ENCODE assay signal across 9 cellular contexts in genomic region chr17:63447688-63448005, GRCh38. TPM values are rescaled to one million over a fixed set of nuclear protein-coding genes. Genes with fewer than 3 reads are reported as not detected.
DNase-seq lines count a peak whose midpoint lies in the region; ATAC-seq and TF ChIP-seq lines count a peak whose summit lies in the region.
"Had no signal": no experiment of that assay in that cellular context is flagged by ENCODE, and none has a peak within 500 bp of the region (broad histone marks: within the 10 kb centered on the region; RNA-seq: fewer than 3 reads in every experiment).

No MANE protein-coding gene starts in this region.

- H3K4ac ChIP-seq in IMR-90 (ENCODE audit: low read depth, low read length): peak overlapping the region; percentile 17; the same call in 1 of the 2 replicates

- TF ChIP-seq CTCF in CD4-positive, alpha-beta T cell (IDR thresholded peaks at IDR 0.05): no peak
- no peak for TF ChIP-seq CTCF in IMR-90 (conservative IDR thresholded peaks at IDR 0.05; ENCODE audit: low read depth, low read length)
- no peak for TF ChIP-seq CTCF in breast epithelium (IDR thresholded peaks at IDR 0.05)

- peaks cover 32% of the 10 kb centered on the region for H3K4me1 Mint-ChIP-seq in CD4-positive, alpha-beta T cell (ENCODE audit: low read depth)
- H3K4me1 Mint-ChIP-seq in naive thymus-derived CD4-positive, alpha-beta T cell: peaks cover 11 to 31% (median 20%) of the 10 kb centered on the region in 7 donors

- no peak overlapping the region for H4K91ac ChIP-seq in IMR-90 (ENCODE audit: insufficient read depth, low read depth, low read length)

- no peak overlapping the region for H3K4me2 ChIP-seq in IMR-90 (ENCODE audit: low read depth, low read length)

- H3K27me3 ChIP-seq in CD4-positive, alpha-beta T cell (ENCODE audit: control insufficient read depth, insufficient read depth, low read length): no peaks in the 10 kb centered on the region
- H3K27me3 ChIP-seq in IMR-90 (ENCODE audit: control insufficient read depth, insufficient read depth, low read length): peaks cover 3% of the 10 kb centered on the region; the same call in 1 of the 2 replicates
- no peaks in the 10 kb centered on the region for H3K27me3 ChIP-seq in breast epithelium
- H3K27me3 ChIP-seq in naive thymus-derived CD4-positive, alpha-beta T cell (ENCODE audit: control insufficient read depth in 2 of 2, insufficient read depth in 2 of 2, low read length in 2 of 2): no peaks in the 10 kb centered on the region

- H3K36me3 Mint-ChIP-seq in CD4-positive, alpha-beta T cell (ENCODE audit: low read depth): no peaks in the 10 kb centered on the region
- peaks cover 0 to 7% (median 0%) of the 10 kb centered on the region in 5 donors for H3K36me3 Mint-ChIP-seq in naive thymus-derived CD4-positive, alpha-beta T cell

- no peak overlapping the region for H3K9ac ChIP-seq in IMR-90 (ENCODE audit: low read depth, low read length)

- no peak overlapping the region for H2BK5ac ChIP-seq in IMR-90 (ENCODE audit: low read depth, low read length, poor library complexity, severe bottlenecking)

- no peaks in the 10 kb centered on the region for H3K9me1 ChIP-seq in IMR-90 (ENCODE audit: insufficient read depth, low read length)

- H2AK9ac ChIP-seq in IMR-90 (replicated peaks; ENCODE audit: low read depth, low read length, poor library complexity): no peak overlapping the region

- H4K5ac ChIP-seq in IMR-90 (ENCODE audit: low read depth, low read length): no peak overlapping the region

- no peak for TF ChIP-seq RAD21 in IMR-90 (IDR thresholded peaks at IDR 0.05; ENCODE audit: low read length)

- dilution Hi-C loops in IMR-90 (cut with HindIII; ENCODE audit: low sequenced_read_pairs, unreplicated experiment): no loop called here

- POLR2A ChIA-PET in CD4-positive, alpha-beta T cell (lab: Charles Lee): interaction anchor here (1.5 to 2.9 kb wide), 9 partner anchors 13 to 248 kb away, joined by 3 to 17 read pairs (median 8); partner anchors contain the start of genes ACE, DCAF7 and MAP3K3
- POLR2A ChIA-PET in IMR-90 (lab: Charles Lee; ENCODE audit: unreplicated experiment): no interaction called here
- POLR2A ChIA-PET in naive thymus-derived CD4-positive, alpha-beta T cell (lab: Charles Lee): interaction anchor here (0.5 kb wide), 1 partner anchor 151 kb away, joined by 3 read pairs; no protein-coding TSS in a partner anchor

- no TSS peak for BruUV-seq in IMR-90 (replicated peaks; lab: Mats Ljungman, UMichigan)

- H3K4me3 ChIP-seq in IMR-90 (ENCODE audit: insufficient read depth, low read depth, low read length): no peak overlapping the region
- H3K4me3 ChIP-seq in breast epithelium: peak overlapping the region in 1 of 3 donors; percentile 79
- no peak overlapping the region for H3K4me3 ChIP-seq in naive thymus-derived CD4-positive, alpha-beta T cell (ENCODE audit: low read length)

- H3K14ac ChIP-seq in IMR-90 (replicated peaks; ENCODE audit: low read depth, low read length): no peak overlapping the region

- peaks cover 6% of the 10 kb centered on the region for H3K27me3 Mint-ChIP-seq in CD4-positive, alpha-beta T cell
- H3K27me3 Mint-ChIP-seq in naive thymus-derived CD4-positive, alpha-beta T cell: peaks cover 0 to 30% (median 0%) of the 10 kb centered on the region in 5 donors

- no peaks in the 10 kb centered on the region for H4K20me1 ChIP-seq in IMR-90 (ENCODE audit: insufficient read depth, low read length)

- in situ Hi-C loops in IMR-90 (cut with MboI; ENCODE audit: low sequenced_read_pairs): no loop called here

- CTCF ChIA-PET in CD4-positive, alpha-beta T cell (lab: Charles Lee): interaction anchor here (0.8 to 5.5 kb wide), 3 partner anchors 22 to 31 kb away, joined by 4 to 23 read pairs (median 7); no protein-coding TSS in a partner anchor
- CTCF ChIA-PET in IMR-90 (lab: Yijun Ruan, JAX): no interaction called here
- CTCF ChIA-PET in naive thymus-derived CD4-positive, alpha-beta T cell (lab: Charles Lee): no interaction called here

- no peaks in the 10 kb centered on the region for H3K9me3 ChIP-seq in CD4-positive, alpha-beta T cell (ENCODE audit: control insufficient read depth, low read length)
- no peaks in the 10 kb centered on the region for H3K9me3 ChIP-seq in IMR-90 (ENCODE audit: control insufficient read depth, insufficient read depth, low read length)
- no peaks in the 10 kb centered on the region for H3K9me3 ChIP-seq in breast epithelium
- H3K9me3 ChIP-seq in naive thymus-derived CD4-positive, alpha-beta T cell (ENCODE audit: control insufficient read depth in 2 of 3, low read length in 3 of 3): no peaks in the 10 kb centered on the region

- peak overlapping the region; percentile 86 for H3K4me3 Mint-ChIP-seq in CD4-positive, alpha-beta T cell
- H3K4me3 Mint-ChIP-seq in naive thymus-derived CD4-positive, alpha-beta T cell: peak overlapping the region in 6 of 10 donors; percentile 67 to 87 (median 77)

- ATAC-seq in CD4-positive, alpha-beta T cell (ENCODE audit: poor library complexity): no peak
- no peak for ATAC-seq in IMR-90 (ENCODE audit: low read depth)
- ATAC-seq in naive thymus-derived CD4-positive, alpha-beta T cell: no peak

- H3K23ac ChIP-seq in IMR-90 (ENCODE audit: low read depth, low read length): no peak overlapping the region

- no peak overlapping the region for H2BK15ac ChIP-seq in IMR-90 (ENCODE audit: low read depth, low read length)

- no peak for DNase-seq in CD4-positive, alpha-beta T cell
- DNase-seq in IMR-90: no peak
- no peak for DNase-seq in breast epithelium (ENCODE audit: low spot score in 2 of 2)
- no peak for DNase-seq in naive thymus-derived CD4-positive, alpha-beta T cell
- no peak for DNase-seq in medulla oblongata (ENCODE audit: extremely low spot score)
- no peak for DNase-seq in DMS 273 (lab: John Stamatoyannopoulos, UW; ENCODE audit: unreplicated experiment)
- DNase-seq in cortex of kidney (lab: John Stamatoyannopoulos, UW): no peak
- DNase-seq in NCI-H1436 treated with DMSO at 0.1 percent for 48 hours (lab: John Stamatoyannopoulos, UW): no peak
- DNase-seq: head of caudate nucleus had no signal

- H3K36me3 ChIP-seq in IMR-90 (ENCODE audit: control insufficient read depth, insufficient read depth, low read length) (no peaks in the 10 kb centered on the region), breast epithelium (no peaks in the 10 kb centered on the region)
- H3K36me3 ChIP-seq in naive thymus-derived CD4-positive, alpha-beta T cell (ENCODE audit: control insufficient read depth in 2 of 3, insufficient read depth in 3 of 3, low read length in 3 of 3): no peaks in the 10 kb centered on the region

- no peak overlapping the region for H2AK5ac ChIP-seq in IMR-90 (ENCODE audit: low read depth, low read length)

- H3K27ac ChIP-seq in CD4-positive, alpha-beta T cell (ENCODE audit: low read depth, low read length): peak overlapping the region; percentile 82
- H3K27ac ChIP-seq in IMR-90 (ENCODE audit: insufficient read depth, low read length): no peak overlapping the region
- peak overlapping the region; percentile 97 to 98 for H3K27ac ChIP-seq in breast epithelium
- H3K27ac ChIP-seq in naive thymus-derived CD4-positive, alpha-beta T cell (ENCODE audit: low read depth, low read length): no peak overlapping the region

- peak overlapping the region; percentile 8; the same call in 1 of the 2 replicates for H2BK120ac ChIP-seq in IMR-90 (ENCODE audit: low read depth, low read length)

- H2AFZ ChIP-seq in IMR-90 (replicated peaks; ENCODE audit: low read length, poor library complexity): peak overlapping the region; percentile 75

- intact Hi-C loops in CD4-positive, alpha-beta T cell (cut with DNase I, micrococcal nuclease): no loop called here
- intact Hi-C loops in IMR-90 (cut with micrococcal nuclease) (no loop called here), breast epithelium (cut with DNase I; ENCODE audit: low total_unique reads) (no loop called here)
- intact Hi-C loops in naive thymus-derived CD4-positive, alpha-beta T cell (cut with micrococcal nuclease): loop anchor here (2.0 to 10.0 kb wide), 8 partner anchors 23 to 395 kb away; partner anchors contain the start of genes ACE (in 1 of the 2), CCDC47 (in 1 of the 2), DCAF7 (in 1 of the 2) and DDX42 (in 1 of the 2)

- no peak overlapping the region for H3K18ac ChIP-seq in IMR-90 (ENCODE audit: low read depth, low read length)

- TF ChIP-seq POLR2A in IMR-90 (IDR thresholded peaks at IDR 0.05; ENCODE audit: low read depth, low read length): no peak
- no peak for TF ChIP-seq POLR2A in breast epithelium (IDR thresholded peaks at IDR 0.05)

- H3K4me1 ChIP-seq in IMR-90 (ENCODE audit: control insufficient read depth, insufficient read depth, low read length) (peaks cover 4% of the 10 kb centered on the region), breast epithelium (peaks cover 9 to 21% of the 10 kb centered on the region in 2 donors)
- H3K4me1 ChIP-seq in naive thymus-derived CD4-positive, alpha-beta T cell (ENCODE audit: control insufficient read depth in 2 of 2, insufficient read depth in 2 of 2, low read length in 2 of 2): peaks cover 9 to 11% of the 10 kb centered on the region in 2 donors

- no peak overlapping the region for H2BK20ac ChIP-seq in IMR-90 (ENCODE audit: low read depth, low read length)

- no CpG with 5 or more reads among the region's 7 CpGs for WGBS in IMR-90 (ENCODE audit: extremely low coverage in 2 of 2, insufficient read length in 1 of 2), 2 experiments

- H3K56ac ChIP-seq in IMR-90 (ENCODE audit: extremely low read depth, insufficient read depth, low read length): no peak overlapping the region

- H3K79me1 ChIP-seq in IMR-90 (ENCODE audit: low read depth in 1 of 2, low read length in 2 of 2): no peaks in the 10 kb centered on the region

- H3K9me3 Mint-ChIP-seq in CD4-positive, alpha-beta T cell: no peaks in the 10 kb centered on the region
- H3K9me3 Mint-ChIP-seq in naive thymus-derived CD4-positive, alpha-beta T cell: no peaks in the 10 kb centered on the region

- H4K8ac ChIP-seq in IMR-90 (ENCODE audit: low read depth in 2 of 2, low read length in 2 of 2): no peak overlapping the region

- H3K27ac Mint-ChIP-seq in CD4-positive, alpha-beta T cell: peak overlapping the region; percentile 79
- peak overlapping the region in 5 of 9 donors; percentile 58 to 84 (median 69) for H3K27ac Mint-ChIP-seq in naive thymus-derived CD4-positive, alpha-beta T cell

RNA-seq across cellular contexts. Expression of gene CYB561, which starts 1.5 kb away (rescaled TPM):
- total RNA-seq in CD4-positive, alpha-beta T cell: 10 to 100 TPM; 17.4 to 18.1 TPM
- total RNA-seq in IMR-90 (2012; rRNA removed) (1.1 and 2.5 TPM in 2 replicates), breast epithelium (10 to 100 TPM; 14.6 to 52.4 (median 43.3) TPM)
- polyA plus RNA-seq in IMR-90 (2012; rRNA removed): 3.0 and 3.8 TPM in 2 replicates
- polyA plus RNA-seq in IMR-90 (2012; cell fraction: cytosol; rRNA removed): 1.8 and 5.0 TPM in 2 replicates
- 2.9 and 8.1 TPM in 2 replicates for polyA plus RNA-seq in IMR-90 (2012; cell fraction: nucleus; rRNA removed; ENCODE audit: low replicate concordance)
- 10 to 100 TPM in 3 of 5 experiments, 1 to 10 TPM in 2; 5.0 to 20.4 (median 11.0) TPM for total RNA-seq in naive thymus-derived CD4-positive, alpha-beta T cell
- 1 to 10 TPM; 1.9 to 3.0 TPM for polyA plus RNA-seq in naive thymus-derived CD4-positive, alpha-beta T cell

RNA-seq across cellular contexts. Expression of gene ACE, which starts 29.2 kb away (rescaled TPM):
- 10 to 100 TPM in 1 of 2 experiments, 1 to 10 TPM in 1; 7.4 to 10.2 TPM for total RNA-seq in CD4-positive, alpha-beta T cell
- 1.4 TPM in 2 replicates for total RNA-seq in IMR-90 (2012; rRNA removed)
- polyA plus RNA-seq in IMR-90 (2012; rRNA removed): 3.5 and 5.8 TPM in 2 replicates
- polyA plus RNA-seq in IMR-90 (2012; cell fraction: cytosol; rRNA removed): 4.0 and 5.5 TPM in 2 replicates
- 10.1 and 21.1 TPM in 2 replicates for polyA plus RNA-seq in IMR-90 (2012; cell fraction: nucleus; rRNA removed; ENCODE audit: low replicate concordance)
- total RNA-seq in breast epithelium: 10 to 100 TPM in 1 of 3 donors, 1 to 10 TPM in 2; 2.6 to 13.9 (median 9.1) TPM
- 10 to 100 TPM in 1 of 5 experiments, 1 to 10 TPM in 2, under 1 TPM in 2; 0.73 to 14.4 (median 2.3) TPM for total RNA-seq in naive thymus-derived CD4-positive, alpha-beta T cell
- not detected for polyA plus RNA-seq in naive thymus-derived CD4-positive, alpha-beta T cell

Comparison
In these comparisons a context has a peak if more than half of its experiments do, and no peak if none do; other contexts are left out.
1. H3K27ac ChIP-seq: peak in CD4-positive, alpha-beta T cell (single experiment) and breast epithelium (2 of 2); none in IMR-90 (single experiment) and naive thymus-derived CD4-positive, alpha-beta T cell (single experiment).
2. intact Hi-C loops: an anchor here in naive thymus-derived CD4-positive, alpha-beta T cell (2.0 to 10.0 kb wide); none called in CD4-positive, alpha-beta T cell, IMR-90 and breast epithelium.